ENCODE assay signal across 18 cellular contexts in genomic region chr7:18459846-18460245, GRCh38. TPM values are rescaled to one million over a fixed set of nuclear protein-coding genes. Genes with fewer than 3 reads are reported as not detected.
DNase-seq lines count a peak whose midpoint lies in the region; ATAC-seq and TF ChIP-seq lines count a peak whose summit lies in the region.
"Had no signal": no experiment of that assay in that cellular context is flagged by ENCODE, and none has a peak within 500 bp of the region (broad histone marks: within the 10 kb centered on the region; RNA-seq: fewer than 3 reads in every experiment).

No MANE protein-coding gene starts in this region.

- no peak overlapping the region for H2BK15ac ChIP-seq in IMR-90 (ENCODE audit: low read depth, low read length)

- TF ChIP-seq RAD21 in IMR-90 (IDR thresholded peaks at IDR 0.05; ENCODE audit: low read length), result no peak

- no peak overlapping the region for H3K4me2 ChIP-seq in IMR-90 (ENCODE audit: low read depth, low read length)
- H3K4me2 ChIP-seq: A549 had no signal

- intact Hi-C loops in IMR-90 (cut with micrococcal nuclease), result no loop called here

- no peak overlapping the region for H2BK20ac ChIP-seq in IMR-90 (ENCODE audit: low read depth, low read length)

- no peak overlapping the region for H4K91ac ChIP-seq in IMR-90 (ENCODE audit: insufficient read depth, low read depth, low read length)

- H3K4me1 Mint-ChIP-seq in progenitor cell of endocrine pancreas (ENCODE audit: low read depth), result no peaks in the 10 kb centered on the region

- no peaks in the 10 kb centered on the region for H4K20me1 ChIP-seq in IMR-90 (ENCODE audit: insufficient read depth, low read length)

- H2AFZ ChIP-seq in ACC112 (ENCODE audit: low read length, unreplicated experiment) (peak overlapping the region; percentile 44), IMR-90 (replicated peaks; ENCODE audit: low read length, poor library complexity) (no peak overlapping the region)

- H3K9me1 ChIP-seq in IMR-90 (ENCODE audit: insufficient read depth, low read length), result no peaks in the 10 kb centered on the region

- dilution Hi-C loops in IMR-90 (cut with HindIII; ENCODE audit: low sequenced_read_pairs, unreplicated experiment), result no loop called here

- H3K9me3 ChIP-seq in IMR-90 (ENCODE audit: control insufficient read depth, insufficient read depth, low read length), result no peaks in the 10 kb centered on the region
- H3K9me3 ChIP-seq: A549 had no signal

- H3K9me3 Mint-ChIP-seq in progenitor cell of endocrine pancreas (ENCODE audit: low read depth), result no peaks in the 10 kb centered on the region
- H3K9me3 Mint-ChIP-seq: CD14-positive monocyte had no signal

- no peak overlapping the region for H3K4ac ChIP-seq in IMR-90 (ENCODE audit: low read depth, low read length)

- no TSS peak for BruUV-seq in IMR-90 (replicated peaks; lab: Mats Ljungman, UMichigan)

- H3K23ac ChIP-seq in IMR-90 (ENCODE audit: low read depth, low read length), result no peak overlapping the region

- no peak overlapping the region for H2BK5ac ChIP-seq in IMR-90 (ENCODE audit: low read depth, low read length, poor library complexity, severe bottlenecking)

- H2AK5ac ChIP-seq in IMR-90 (ENCODE audit: low read depth, low read length), result peak overlapping the region; percentile 52; the same call in 1 of the 2 replicates

- in situ Hi-C loops in IMR-90 (cut with MboI; ENCODE audit: low sequenced_read_pairs), result no loop called here

- H3K36me3 ChIP-seq in ACC112 (ENCODE audit: insufficient read depth, low read length) (no peaks in the 10 kb centered on the region), IMR-90 (ENCODE audit: control insufficient read depth, insufficient read depth, low read length) (no peaks in the 10 kb centered on the region)

- no peak for TF ChIP-seq POLR2A in IMR-90 (IDR thresholded peaks at IDR 0.05; ENCODE audit: low read depth, low read length)

- H3K27ac ChIP-seq in ACC112 (ENCODE audit: low read depth, low read length) (no peak overlapping the region), IMR-90 (ENCODE audit: insufficient read depth, low read length) (no peak overlapping the region)
- H3K27ac ChIP-seq: A549 had no signal

- TF ChIP-seq CTCF in IMR-90 (conservative IDR thresholded peaks at IDR 0.05; ENCODE audit: low read depth, low read length) (no peak), progenitor cell of endocrine pancreas (IDR thresholded peaks at IDR 0.05; ENCODE audit: unreplicated experiment) (no peak)

- WGBS in IMR-90 (ENCODE audit: extremely low coverage in 2 of 2, insufficient read length in 1 of 2), 2 experiments, result no CpG with 5 or more reads among the region's 4 CpGs

- no peak overlapping the region for H3K4me3 Mint-ChIP-seq in progenitor cell of endocrine pancreas (ENCODE audit: low read depth)
- H3K4me3 Mint-ChIP-seq: CD14-positive monocyte had no signal

- peak overlapping the region in 1 of 2 experiments; percentile 15; a peak in 1 of 4 replicates for H4K8ac ChIP-seq in IMR-90 (ENCODE audit: low read depth in 2 of 2, low read length in 2 of 2)

- CTCF ChIA-PET in IMR-90 (lab: Yijun Ruan, JAX), result interaction anchor here (0.7 kb wide), 1 partner anchor 66 kb away, joined by 5 read pairs; no protein-coding TSS in a partner anchor

- ATAC-seq in IMR-90 (ENCODE audit: low read depth), result no peak
- ATAC-seq in GM18519 (IDR thresholded peaks at IDR 0.05; ENCODE audit: low FRiP score, unreplicated experiment), result no peak
- ATAC-seq in HG03108 (IDR thresholded peaks at IDR 0.05; ENCODE audit: unreplicated experiment), result no peak
- ATAC-seq: A549, HepG2 had no signal

- H3K27me3 ChIP-seq in ACC112 (ENCODE audit: insufficient read depth, low read length), result no peaks in the 10 kb centered on the region
- no peaks in the 10 kb centered on the region for H3K27me3 ChIP-seq in IMR-90 (ENCODE audit: control insufficient read depth, insufficient read depth, low read length)

- no peaks in the 10 kb centered on the region for H3K4me1 ChIP-seq in ACC112 (ENCODE audit: control insufficient read depth, insufficient read depth, low read length, unreplicated experiment)
- no peaks in the 10 kb centered on the region for H3K4me1 ChIP-seq in IMR-90 (ENCODE audit: control insufficient read depth, insufficient read depth, low read length)
- H3K4me1 ChIP-seq: A549 had no signal

- H3K79me2 ChIP-seq in ACC112 (ENCODE audit: control insufficient read depth, insufficient read depth, low read length, unreplicated experiment), result no peaks in the 10 kb centered on the region

- H3K56ac ChIP-seq in IMR-90 (ENCODE audit: extremely low read depth, insufficient read depth, low read length), result no peak overlapping the region

- no peak for DNase-seq in IMR-90
- DNase-seq in RPMI7951 (ENCODE audit: low read depth), result peak; percentile 9
- DNase-seq in glomerular visceral epithelial cell (ENCODE audit: extremely low spot score), result peak; percentile 32
- DNase-seq in RPMI8226, result no peak
- DNase-seq in progenitor cell of endocrine pancreas (ENCODE audit: low spot score, unreplicated experiment), result no peak
- DNase-seq: COR-L47, DMS153, HCEC 1CT, NCI-H1105 treated with DMSO at 0.1 percent for 48 hours, NCI-H187, NCI-H345, NCI-H526 treated with DMSO at 0.1 percent for 48 hours had no signal

- no peaks in the 10 kb centered on the region for H3K27me3 Mint-ChIP-seq in progenitor cell of endocrine pancreas

- no peak overlapping the region for H3K27ac Mint-ChIP-seq in progenitor cell of endocrine pancreas

- H3K18ac ChIP-seq in IMR-90 (ENCODE audit: low read depth, low read length), result no peak overlapping the region

- no peak overlapping the region for H2BK120ac ChIP-seq in IMR-90 (ENCODE audit: low read depth, low read length)

- H2AK9ac ChIP-seq in IMR-90 (replicated peaks; ENCODE audit: low read depth, low read length, poor library complexity), result no peak overlapping the region

- no peaks in the 10 kb centered on the region for H3K79me1 ChIP-seq in IMR-90 (ENCODE audit: low read depth in 1 of 2, low read length in 2 of 2)

- H3K9ac ChIP-seq in IMR-90 (ENCODE audit: low read depth, low read length), result no peak overlapping the region

- no peaks in the 10 kb centered on the region for H3K36me3 Mint-ChIP-seq in progenitor cell of endocrine pancreas (ENCODE audit: insufficient read depth)

- H3K4me3 ChIP-seq in ACC112 (ENCODE audit: low read depth, low read length) (no peak overlapping the region), IMR-90 (ENCODE audit: insufficient read depth, low read depth, low read length) (no peak overlapping the region)
- H3K4me3 ChIP-seq: A549 had no signal

- H3K14ac ChIP-seq in IMR-90 (replicated peaks; ENCODE audit: low read depth, low read length), result no peak overlapping the region

- H4K5ac ChIP-seq in IMR-90 (ENCODE audit: low read depth, low read length), result no peak overlapping the region

- POLR2A ChIA-PET in IMR-90 (lab: Charles Lee; ENCODE audit: unreplicated experiment), result no interaction called here

TF ChIP-seq in IMR-90, 13 proteins besides CTCF, POLR2A, EP300 and RAD21:
- no peak for TF ChIP-seq SMC3 (IDR thresholded peaks at IDR 0.05; ENCODE audit: low read depth, low read length)
- no peak for TF ChIP-seq FOS (IDR thresholded peaks at IDR 0.05; ENCODE audit: low read depth, low read length)
- TF ChIP-seq BHLHE40 (IDR thresholded peaks at IDR 0.05; ENCODE audit: low read depth, low read length), result no peak
- no peak for TF ChIP-seq RFX5 (IDR thresholded peaks at IDR 0.05; ENCODE audit: low read depth, low read length)
- no peak for TF ChIP-seq MXI1 (IDR thresholded peaks at IDR 0.05; ENCODE audit: borderline replicate concordance, low read depth, low read length)
- TF ChIP-seq MAZ (IDR thresholded peaks at IDR 0.05; ENCODE audit: borderline replicate concordance, low read depth, low read length), result no peak
- no peak for TF ChIP-seq MAFK (IDR thresholded peaks at IDR 0.05; ENCODE audit: low read depth, low read length)
- no peak for TF ChIP-seq RCOR1 (IDR thresholded peaks at IDR 0.05; ENCODE audit: insufficient replicate concordance, low read length)
- TF ChIP-seq CEBPB (IDR thresholded peaks at IDR 0.05; ENCODE audit: low read depth, low read length), result no peak
- no peak for TF ChIP-seq NFE2L2 (IDR thresholded peaks at IDR 0.05; ENCODE audit: low read depth, low read length)
- no peak for TF ChIP-seq CHD1 (IDR thresholded peaks at IDR 0.05; ENCODE audit: low read depth, low read length)
TF ChIP-seq in IMR-90: peak in this region for 0.

RNA-seq across cellular contexts. Expression of gene HDAC9, which starts 35.7 kb away (rescaled TPM):
- total RNA-seq in IMR-90 (2012; rRNA removed) (24.2 and 24.7 TPM in 2 replicates), progenitor cell of endocrine pancreas (3.6 and 5.9 TPM in 2 replicates)
- polyA plus RNA-seq in IMR-90 (2012; rRNA removed), result 4.3 TPM in 2 replicates
- polyA plus RNA-seq in IMR-90 (2012; cell fraction: cytosol; rRNA removed), result 1.3 and 1.4 TPM in 2 replicates
- 2.1 and 8.5 TPM in 2 replicates for polyA plus RNA-seq in IMR-90 (2012; cell fraction: nucleus; rRNA removed; ENCODE audit: low replicate concordance)
- 15.5 and 21.1 TPM in 2 replicates for total RNA-seq in RPMI7951 (2014; rRNA removed; shearing (Covaris generic))

Comparison
In these comparisons a context has a peak if more than half of its experiments do, and no peak if none do; other contexts are left out.
1. DNase-seq: peak in RPMI7951 (single experiment) and glomerular visceral epithelial cell (single experiment); none in IMR-90 (single experiment), RPMI8226 (single experiment) and progenitor cell of endocrine pancreas (single experiment).